ENCODE assay signal across 8 cellular contexts in the genomic region with DNA sequence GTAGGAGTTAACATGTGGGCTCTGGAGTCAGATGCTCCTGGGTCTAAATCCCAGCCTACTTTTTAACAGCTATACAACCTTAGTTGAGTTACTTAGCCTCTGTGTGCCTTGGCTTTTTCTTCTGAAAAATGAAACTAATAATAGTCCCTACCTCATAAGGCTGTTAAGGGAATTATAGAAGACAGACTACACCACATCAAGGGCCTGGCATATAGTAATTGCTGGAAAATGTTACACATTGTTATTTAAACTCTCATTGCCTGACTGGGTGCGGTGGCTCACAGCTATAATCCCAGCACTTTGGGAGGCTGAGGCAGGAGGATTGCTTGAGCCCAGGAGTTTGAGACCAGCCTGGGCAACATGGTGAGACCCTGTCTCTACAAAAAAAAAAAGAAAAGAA. TPM values are rescaled to one million over a fixed set of nuclear protein-coding genes. Genes with fewer than 3 reads are reported as not detected.
DNase-seq lines count a peak whose midpoint lies in the region; TF ChIP-seq lines count a peak whose summit lies in the region.
"Not testable (repeated sequence)": the region's sequence is repeated elsewhere in the genome, so short reads cannot be mapped to it uniquely, and the experiment has no call there.
"Had no signal": no experiment of that assay in that cellular context is flagged by ENCODE, and none has a peak within 500 bp of the region (broad histone marks: within the 10 kb centered on the region; RNA-seq: fewer than 3 reads in every experiment).

No MANE protein-coding gene starts in this region.

- H3K4me1 Mint-ChIP-seq in glutamatergic neuron (ENCODE audit: low read depth, unreplicated experiment), result peaks cover 28% of the 10 kb centered on the region

- 86% methylated on average over 1 of the region's 1 CpG for WGBS in hepatocyte (ENCODE audit: low lambda C conversion rate, missing lambda C conversion rate)
- WGBS in tibial nerve, 2 donors, result 81 to 91% methylated on average over 1 of the region's 1 CpG

- TF ChIP-seq EP300 in tibial nerve (IDR thresholded peaks at IDR 0.05), result not testable (repeated sequence)

- H3K4me1 ChIP-seq in hepatocyte (ENCODE audit: insufficient read depth) (peaks cover 17% of the 10 kb centered on the region), subcutaneous abdominal adipose tissue (ENCODE audit: control insufficient read depth in 5 of 5, insufficient read depth in 5 of 5, low read length in 5 of 5) (peaks cover 0 to 26% (median 19%) of the 10 kb centered on the region in 5 donors), tibial nerve (peaks cover 0 to 61% (median 23%) of the 10 kb centered on the region in 4 donors)
- H3K4me1 ChIP-seq in rectal smooth muscle tissue (ENCODE audit: control insufficient read depth, insufficient read depth, low read length), result not testable (repeated sequence)

- not testable (repeated sequence) for TF ChIP-seq CTCF in glutamatergic neuron (IDR thresholded peaks at IDR 0.05; ENCODE audit: partially characterized antibody, unreplicated experiment); hepatocyte (IDR thresholded peaks at IDR 0.05; ENCODE audit: poor library complexity); tibial nerve (IDR thresholded peaks at IDR 0.05)

- H3K27me3 ChIP-seq in hepatocyte; rectal smooth muscle tissue (ENCODE audit: control insufficient read depth, insufficient read depth, low read length); subcutaneous abdominal adipose tissue (ENCODE audit: control insufficient read depth in 5 of 5, insufficient read depth in 4 of 5, low read length in 5 of 5); tibial nerve: not testable (repeated sequence)

- peak; percentile 10 for DNase-seq in SW480 (ENCODE audit: low spot score)
- not testable (repeated sequence) for DNase-seq in glutamatergic neuron; hepatocyte (ENCODE audit: low spot score); tibial nerve (ENCODE audit: low spot score in 2 of 2)

- H3K4me3 Mint-ChIP-seq in glutamatergic neuron (ENCODE audit: unreplicated experiment), result not testable (repeated sequence)

- not testable (repeated sequence) for H3K36me3 ChIP-seq in hepatocyte (replicated peaks; ENCODE audit: insufficient read depth, low read depth); rectal smooth muscle tissue (ENCODE audit: control insufficient read depth, insufficient read depth, low read length); subcutaneous abdominal adipose tissue (ENCODE audit: control insufficient read depth in 5 of 5, insufficient read depth in 5 of 5, low read length in 5 of 5); tibial nerve

- not testable (repeated sequence) for H3K9me3 ChIP-seq in hepatocyte (ENCODE audit: low read depth)
- H3K9me3 ChIP-seq in subcutaneous abdominal adipose tissue (ENCODE audit: control insufficient read depth in 5 of 5, low read length in 5 of 5) (peaks cover 0 to 11% (median 6%) of the 10 kb centered on the region in 5 donors), tibial nerve (peaks cover 0 to 17% (median 0%) of the 10 kb centered on the region in 4 donors)

- H3K9ac ChIP-seq in rectal smooth muscle tissue (ENCODE audit: low read length); subcutaneous abdominal adipose tissue (ENCODE audit: low read length in 5 of 5): not testable (repeated sequence)

- H3K27ac ChIP-seq in hepatocyte, result peak overlapping the region; percentile 45
- peak overlapping the region; percentile 18 for H3K27ac ChIP-seq in rectal smooth muscle tissue (ENCODE audit: low read depth, low read length)
- H3K27ac ChIP-seq in subcutaneous abdominal adipose tissue (ENCODE audit: low read depth, low read length), result peak overlapping the region; percentile 56
- peak overlapping the region; percentile 61 to 87 (median 71) for H3K27ac ChIP-seq in tibial nerve

- not testable (repeated sequence) for H4K20me1 ChIP-seq in hepatocyte (ENCODE audit: insufficient read depth, poor library complexity, severe bottlenecking)

- not testable (repeated sequence) for H3K36me3 Mint-ChIP-seq in glutamatergic neuron (ENCODE audit: unreplicated experiment)

- not testable (repeated sequence) for H3K4me3 ChIP-seq in hepatocyte; rectal smooth muscle tissue (ENCODE audit: low read length); subcutaneous abdominal adipose tissue (ENCODE audit: low read depth in 1 of 5, low read length in 5 of 5); tibial nerve

- not testable (repeated sequence) for H3K4me2 ChIP-seq in hepatocyte

- not testable (repeated sequence) for TF ChIP-seq POLR2A in tibial nerve (IDR thresholded peaks at IDR 0.05)

- H3K79me2 ChIP-seq in hepatocyte, result not testable (repeated sequence)

- not testable (repeated sequence) for H3K9me2 ChIP-seq in hepatocyte (replicated peaks; ENCODE audit: insufficient read depth)

- not testable (repeated sequence) for H3K9me3 Mint-ChIP-seq in glutamatergic neuron (ENCODE audit: unreplicated experiment)

- not testable (repeated sequence) for H3K27me3 Mint-ChIP-seq in glutamatergic neuron (ENCODE audit: unreplicated experiment)

- not testable (repeated sequence) for H2AFZ ChIP-seq in hepatocyte

- peak overlapping the region; percentile 75 for H3K27ac Mint-ChIP-seq in glutamatergic neuron (ENCODE audit: unreplicated experiment)

RNA-seq across cellular contexts. Expression of gene PRELP, which starts 28.0 kb away (rescaled TPM):
- not detected for total RNA-seq in glutamatergic neuron (ENCODE audit: unreplicated experiment)
- total RNA-seq in hepatocyte, result 0.83 and 0.84 TPM in 2 replicates
- 8.7 and 10.8 TPM in 2 replicates for polyA plus RNA-seq in hepatocyte
- 100 to 1,000 TPM; 108 to 291 (median 153) TPM for total RNA-seq in tibial nerve
- total RNA-seq: Caco-2; CD4-positive, alpha-beta T cell had no signal

RNA-seq across cellular contexts. Expression of gene OPTC, which starts 46.4 kb away (rescaled TPM):
- total RNA-seq in glutamatergic neuron (ENCODE audit: unreplicated experiment) (not detected), hepatocyte (not detected in 2 replicates), tibial nerve (not detected)
- 0.28 TPM in 1 of 2 replicates, not detected in the other for polyA plus RNA-seq in hepatocyte
- total RNA-seq: Caco-2; CD4-positive, alpha-beta T cell had no signal

Comparison
In these comparisons a context has a peak if more than half of its experiments do, and no peak if none do; other contexts are left out.
1. H3K27ac ChIP-seq: peak in every context shown above with its lines; median percentile 71 in tibial nerve; 56 in subcutaneous abdominal adipose tissue; 45 in hepatocyte; 18 in rectal smooth muscle tissue.
2. RNA of gene PRELP, which starts 28.0 kb away (total RNA-seq): 108 to 291 TPM in tibial nerve; 0.83 to 0.84 TPM in hepatocyte and not detected in glutamatergic neuron (single experiment); every median in the first group is over 10 times any median in the second.